8 cellular contexts compared by ENCODE assay signal in genomic region chr4:13545394-13545808, GRCh38. TPM values are rescaled to one million over a fixed set of nuclear protein-coding genes. Genes with fewer than 3 reads are reported as not detected.
DNase-seq lines count a peak whose midpoint lies in the region; ATAC-seq and TF ChIP-seq lines count a peak whose summit lies in the region.

No MANE protein-coding gene starts in this region.

- H3K56ac ChIP-seq in mesendoderm (ENCODE audit: low read length), result no peak overlapping the region

- H3K27ac Mint-ChIP-seq in type B pancreatic cell, result peak overlapping the region; percentile 85

- H2AK5ac ChIP-seq in mesendoderm (ENCODE audit: low read length), result no peak overlapping the region

- H3K4me1 ChIP-seq in left ventricle myocardium inferior (peaks cover 66% of the 10 kb centered on the region), adipocyte (ENCODE audit: control insufficient read depth, insufficient read depth, low read length) (peaks cover 14% of the 10 kb centered on the region), mesendoderm (ENCODE audit: control insufficient read depth, low read depth, low read length) (peaks cover 1% of the 10 kb centered on the region)

- intact Hi-C loops in left ventricle myocardium inferior (cut with micrococcal nuclease) (loop anchor here (5.0 kb wide), 1 partner anchor 693 kb away; no protein-coding TSS in a partner anchor), Right ventricle myocardium inferior (cut with DNase I) (loop anchor here (2.0 to 5.0 kb wide), 2 partner anchors 687 to 813 kb away; no protein-coding TSS in a partner anchor)

- H3K79me1 ChIP-seq in mesendoderm (ENCODE audit: low read length), result no peaks in the 10 kb centered on the region

- H3K9ac ChIP-seq in adipocyte (ENCODE audit: low read length) (peak overlapping the region; percentile 77), mesendoderm (ENCODE audit: low read length) (no peak overlapping the region)

- peaks cover 74% of the 10 kb centered on the region for H3K27me3 Mint-ChIP-seq in type B pancreatic cell

- no peak overlapping the region for H4K5ac ChIP-seq in mesendoderm (ENCODE audit: low read length)

- no peak overlapping the region for H2BK5ac ChIP-seq in mesendoderm (ENCODE audit: low read length)

- WGBS in mesendoderm (ENCODE audit: extremely low coverage, insufficient coverage, low lambda C conversion rate), result no CpG with 5 or more reads among the region's 8 CpGs

- no peaks in the 10 kb centered on the region for H3K36me3 Mint-ChIP-seq in type B pancreatic cell

- H3K23ac ChIP-seq in mesendoderm (ENCODE audit: low read length), result no peak overlapping the region

- no peak for ATAC-seq in Right ventricle myocardium inferior
- ATAC-seq in GM19023 (IDR thresholded peaks at IDR 0.05; ENCODE audit: unreplicated experiment), result no peak
- ATAC-seq in HG03378 (IDR thresholded peaks at IDR 0.05; ENCODE audit: unreplicated experiment), result no peak

- no peak for TF ChIP-seq CTCF in left ventricle myocardium inferior (IDR thresholded peaks at IDR 0.05; ENCODE audit: borderline replicate concordance)
- no peak for TF ChIP-seq CTCF in type B pancreatic cell (conservative IDR thresholded peaks at IDR 0.05)

- no peaks in the 10 kb centered on the region for H3K9me3 Mint-ChIP-seq in type B pancreatic cell

- H3K79me2 ChIP-seq in mesendoderm (ENCODE audit: control insufficient read depth, insufficient read depth, low read length), result no peaks in the 10 kb centered on the region

- no peak overlapping the region for H3K18ac ChIP-seq in mesendoderm (ENCODE audit: low read length)

- H2BK120ac ChIP-seq in mesendoderm (ENCODE audit: low read depth, low read length), result no peak overlapping the region

- no peak overlapping the region for H2BK15ac ChIP-seq in mesendoderm (replicated peaks; ENCODE audit: low read depth)

- no peak overlapping the region for H3K27ac ChIP-seq in left ventricle myocardium inferior (replicated peaks)
- no peak overlapping the region for H3K27ac ChIP-seq in mesendoderm (ENCODE audit: low read depth, low read length)

- peaks cover 25% of the 10 kb centered on the region for H3K4me1 Mint-ChIP-seq in type B pancreatic cell (ENCODE audit: unreplicated experiment)

- H3K9me3 ChIP-seq in left ventricle myocardium inferior (replicated peaks), result no peaks in the 10 kb centered on the region
- peaks cover 2% of the 10 kb centered on the region for H3K9me3 ChIP-seq in adipocyte (ENCODE audit: control insufficient read depth, low read length)

- no peak overlapping the region for H3K4ac ChIP-seq in mesendoderm (ENCODE audit: low read depth, low read length)

- H3K4me2 ChIP-seq in mesendoderm (ENCODE audit: low read length), result peak overlapping the region; percentile 34

- H3K4me3 ChIP-seq in left ventricle myocardium inferior, result peak overlapping the region; percentile 72
- peak overlapping the region; percentile 86 for H3K4me3 ChIP-seq in adipocyte (ENCODE audit: low read length)
- no peak overlapping the region for H3K4me3 ChIP-seq in mesendoderm (ENCODE audit: low read length)

- H3K4me3 Mint-ChIP-seq in type B pancreatic cell, result peak overlapping the region; percentile 96

- H3K36me3 ChIP-seq in left ventricle myocardium inferior (no peaks in the 10 kb centered on the region), adipocyte (ENCODE audit: control insufficient read depth, insufficient read depth, low read length, severe bottlenecking) (no peaks in the 10 kb centered on the region), mesendoderm (ENCODE audit: control insufficient read depth, insufficient read depth, low read length) (no peaks in the 10 kb centered on the region)

- H3K27me3 ChIP-seq in left ventricle myocardium inferior (ENCODE audit: low read depth), result peaks cover 100% of the 10 kb centered on the region
- peaks cover 69% of the 10 kb centered on the region for H3K27me3 ChIP-seq in adipocyte (replicated peaks; ENCODE audit: control insufficient read depth, insufficient read depth, low read length)
- H3K27me3 ChIP-seq in mesendoderm (ENCODE audit: insufficient read depth, low read length, poor library complexity), result peaks cover 50% of the 10 kb centered on the region

- DNase-seq in left ventricle myocardium inferior (no peak), Right ventricle myocardium inferior (ENCODE audit: missing footprints) (no peak), adipocyte (ENCODE audit: low read depth) (no peak), mesendoderm (no peak), type B pancreatic cell (ENCODE audit: extremely low spot score, unreplicated experiment) (no peak), NCI-H1930 (lab: John Stamatoyannopoulos, UW) (no peak)

- H4K8ac ChIP-seq in mesendoderm (ENCODE audit: low read depth, low read length), result no peak overlapping the region

RNA-seq across cellular contexts. Expression of gene NKX3-2, which starts 1.1 kb away (rescaled TPM):
- not detected for total RNA-seq in left ventricle myocardium inferior
- total RNA-seq in Right ventricle myocardium inferior, result not detected
- polyA plus RNA-seq in mesendoderm (2013, experiment 1 of 2), result 0.11 TPM
- polyA plus RNA-seq in mesendoderm (2013, experiment 2 of 2), result 0.13 TPM
- 0.79 and 6.0 TPM in 2 replicates for total RNA-seq in type B pancreatic cell (ENCODE audit: low replicate concordance)
